In genomic region chr11:62399172-62399867, GRCh38 we compare ENCODE assay signal across 11 cellular contexts. TPM values are rescaled to one million over a fixed set of nuclear protein-coding genes. Genes with fewer than 3 reads are reported as not detected.
DNase-seq lines count a peak whose midpoint lies in the region; ATAC-seq lines count a peak whose summit lies in the region.
"Had no signal": no experiment of that assay in that cellular context is flagged by ENCODE, and none has a peak within 500 bp of the region (broad histone marks: within the 10 kb centered on the region; RNA-seq: fewer than 3 reads in every experiment).

No MANE protein-coding gene starts in this region.

- CTCF ChIA-PET in CD4-positive, alpha-beta memory T cell (lab: Charles Lee; ENCODE audit: partially characterized antibody), result interaction anchor here (0.6 to 2.1 kb wide), 4 partner anchors 12 to 144 kb away, joined by 3 to 12 read pairs (median 4); no protein-coding TSS in a partner anchor

- WGBS in mesodermal cell (ENCODE audit: insufficient coverage in 2 of 2), 2 experiments, result 83 to 90% methylated on average over 6 to 7 of the region's 10 CpGs

- ATAC-seq in GM18909 (IDR thresholded peaks at IDR 0.05; ENCODE audit: poor library complexity, unreplicated experiment), result no peak
- ATAC-seq: natural killer cell had no signal

- DNase-seq in NCI-H226 (peak; percentile 44), caudate nucleus (lab: John Stamatoyannopoulos, UW) (peak in 1 of 61 donors; percentile 30), NCI-H526 (lab: John Stamatoyannopoulos, UW) (no peak)
- DNase-seq in CD4-positive, alpha-beta memory T cell, result no peak
- DNase-seq: Karpas-422, natural killer cell, NCI-H524 had no signal

- no peak overlapping the region for H3K4me3 ChIP-seq in mesodermal cell (ENCODE audit: extremely low read depth, insufficient read depth, low read length, poor library complexity, severe bottlenecking)
- H3K4me3 ChIP-seq in CD4-positive, alpha-beta memory T cell (ENCODE audit: low read length in 2 of 2), result no peak overlapping the region

- no peaks in the 10 kb centered on the region for H3K9me3 ChIP-seq in mesodermal cell (ENCODE audit: control insufficient read depth, low read length)
- no peaks in the 10 kb centered on the region for H3K9me3 ChIP-seq in CD4-positive, alpha-beta memory T cell (ENCODE audit: control insufficient read depth in 1 of 2, low read length in 2 of 2)

- no peaks in the 10 kb centered on the region for H3K36me3 Mint-ChIP-seq in CD4-positive, alpha-beta memory T cell
- H3K36me3 Mint-ChIP-seq: natural killer cell had no signal

- H3K27me3 ChIP-seq in CD4-positive, alpha-beta memory T cell (ENCODE audit: insufficient read depth, low read length), result no peaks in the 10 kb centered on the region

- H3K27ac ChIP-seq in caudate nucleus (ENCODE audit: low read depth, low read length) (peak overlapping the region; percentile 70), mesodermal cell (ENCODE audit: low read depth, low read length, severe bottlenecking) (peak overlapping the region; percentile 89), temporal lobe (ENCODE audit: low read depth, low read length) (peak overlapping the region; percentile 80)
- H3K27ac ChIP-seq in CD4-positive, alpha-beta memory T cell (ENCODE audit: low read depth, low read length), result no peak overlapping the region

- H3K27ac Mint-ChIP-seq in CD4-positive, alpha-beta memory T cell, result peak overlapping the region in 3 of 7 donors; percentile 13 to 75 (median 32)

- H3K36me3 ChIP-seq in mesodermal cell (ENCODE audit: control insufficient read depth, insufficient read depth, low read length), result no peaks in the 10 kb centered on the region
- H3K36me3 ChIP-seq in CD4-positive, alpha-beta memory T cell (ENCODE audit: insufficient read depth, low read length), result no peaks in the 10 kb centered on the region

- H3K4me1 ChIP-seq in mesodermal cell (ENCODE audit: control insufficient read depth, insufficient read depth, low read length, poor library complexity, severe bottlenecking), result peaks cover 50% of the 10 kb centered on the region
- H3K4me1 ChIP-seq in CD4-positive, alpha-beta memory T cell (ENCODE audit: insufficient read depth, low read length), result peaks cover 51% of the 10 kb centered on the region

- H3K27me3 Mint-ChIP-seq in CD4-positive, alpha-beta memory T cell, result no peaks in the 10 kb centered on the region

- peaks cover 0 to 1% (median 0%) of the 10 kb centered on the region in 8 donors for H3K9me3 Mint-ChIP-seq in CD4-positive, alpha-beta memory T cell
- H3K9me3 Mint-ChIP-seq: natural killer cell had no signal

- H3K4me3 Mint-ChIP-seq in CD4-positive, alpha-beta memory T cell, result peak overlapping the region in 2 of 8 donors; percentile 24 to 35
- H3K4me3 Mint-ChIP-seq: natural killer cell had no signal

- intact Hi-C loops in CD4-positive, alpha-beta memory T cell (cut with micrococcal nuclease), result loop anchor here (10.0 kb wide), 1 partner anchor 485 kb away; the partner anchor contains the start of gene SLC3A2

- peaks cover 26 to 37% (median 33%) of the 10 kb centered on the region in 4 donors for H3K4me1 Mint-ChIP-seq in CD4-positive, alpha-beta memory T cell

- POLR2A ChIA-PET in CD4-positive, alpha-beta memory T cell (lab: Charles Lee; ENCODE audit: partially characterized antibody), result no interaction called here

RNA-seq across cellular contexts. Expression of gene SCGB1A1, which starts 19.5 kb away (rescaled TPM):
- not detected for polyA plus RNA-seq in mesodermal cell (2013, experiment 1 of 2)
- not detected for polyA plus RNA-seq in mesodermal cell (2013, experiment 2 of 2)
- total RNA-seq in temporal lobe, result not detected
- not detected for total RNA-seq in CD4-positive, alpha-beta memory T cell
- not detected for polyA plus RNA-seq in CD4-positive, alpha-beta memory T cell
- total RNA-seq: cerebellum, natural killer cell had no signal
